ENCODE assay signal across 9 cellular contexts in genomic region chr17:78147315-78147998, GRCh38. TPM values are rescaled to one million over a fixed set of nuclear protein-coding genes. Genes with fewer than 3 reads are reported as not detected.
DNase-seq lines count a peak whose midpoint lies in the region; ATAC-seq and TF ChIP-seq lines count a peak whose summit lies in the region.
"Had no signal": no experiment of that assay in that cellular context is flagged by ENCODE, and none has a peak within 500 bp of the region (broad histone marks: within the 10 kb centered on the region; RNA-seq: fewer than 3 reads in every experiment).

No MANE protein-coding gene starts in this region.

- WGBS in tibial nerve, 2 donors, result 73 to 85% methylated on average over 8 of the region's 8 CpGs

- intact Hi-C loops in upper lobe of right lung (cut with DNase I), result no loop called here

- H3K4me1 ChIP-seq in upper lobe of right lung, result peaks cover 30% of the 10 kb centered on the region
- H3K4me1 ChIP-seq in tibial nerve, result peaks cover 8 to 73% (median 21%) of the 10 kb centered on the region in 4 donors

- no peaks in the 10 kb centered on the region for H3K36me3 Mint-ChIP-seq in activated naive CD4-positive, alpha-beta T cell treated with anti-CD3 and anti-CD28 coated beads, Interleukin-2, amount 50 U/mL, for 72 hours

- H3K27me3 ChIP-seq in upper lobe of right lung (no peaks in the 10 kb centered on the region), tibial nerve (no peaks in the 10 kb centered on the region)

- no peaks in the 10 kb centered on the region for H3K9me3 ChIP-seq in upper lobe of right lung
- H3K9me3 ChIP-seq in tibial nerve, result no peaks in the 10 kb centered on the region

- no peak for TF ChIP-seq POLR2A in tibial nerve (IDR thresholded peaks at IDR 0.05)

- H3K27ac ChIP-seq in upper lobe of right lung, result peak overlapping the region; percentile 11
- peak overlapping the region in 2 of 4 donors; percentile 26 to 46 for H3K27ac ChIP-seq in tibial nerve

- TF ChIP-seq CTCF in upper lobe of right lung (IDR thresholded peaks at IDR 0.05) (no peak), tibial nerve (IDR thresholded peaks at IDR 0.05) (no peak)

- TF ChIP-seq EP300 in tibial nerve (IDR thresholded peaks at IDR 0.05), result no peak

- ATAC-seq in activated naive CD4-positive, alpha-beta T cell treated with anti-CD3 and anti-CD28 coated beads, Interleukin-2, amount 50 U/mL, for 72 hours, result peak; percentile 34 to 63
- ATAC-seq in HG03280 (IDR thresholded peaks at IDR 0.05; ENCODE audit: unreplicated experiment) (peak; percentile 37), esophagus mucosa (peak; percentile 14), upper lobe of right lung (peak; percentile 10), GM19397 (IDR thresholded peaks at IDR 0.05; ENCODE audit: unreplicated experiment) (no peak)

- DNase-seq in activated naive CD4-positive, alpha-beta T cell treated with anti-CD3 and anti-CD28 coated beads, Interleukin-2, amount 50 U/mL, for 72 hours (ENCODE audit: low spot score in 2 of 2), result no peak
- no peak for DNase-seq in activated naive CD4-positive, alpha-beta T cell (lab: John Stamatoyannopoulos, UW)
- peak; percentile 86 for DNase-seq in upper lobe of right lung
- no peak for DNase-seq in tibial nerve (ENCODE audit: low spot score in 2 of 2)
- DNase-seq in hypothalamus (lab: John Stamatoyannopoulos, UW), result no peak

- H3K36me3 ChIP-seq in upper lobe of right lung (no peaks in the 10 kb centered on the region), tibial nerve (no peaks in the 10 kb centered on the region)

- H3K4me3 ChIP-seq in upper lobe of right lung (no peak overlapping the region), tibial nerve (no peak overlapping the region)

- H3K27ac Mint-ChIP-seq in activated naive CD4-positive, alpha-beta T cell treated with anti-CD3 and anti-CD28 coated beads, Interleukin-2, amount 50 U/mL, for 72 hours, result peak overlapping the region; percentile 60 to 65

- no peaks in the 10 kb centered on the region for H3K9me3 Mint-ChIP-seq in activated naive CD4-positive, alpha-beta T cell treated with anti-CD3 and anti-CD28 coated beads, Interleukin-2, amount 50 U/mL, for 72 hours

RNA-seq across cellular contexts. Expression of gene C17orf99, which starts 1.3 kb away (rescaled TPM):
- total RNA-seq in activated naive CD4-positive, alpha-beta T cell treated with anti-CD3 and anti-CD28 coated beads, Interleukin-2, amount 50 U/mL, for 72 hours, result not detected
- total RNA-seq in esophagus mucosa, result 0.44 TPM
- total RNA-seq in upper lobe of right lung, result not detected
- total RNA-seq in tibial nerve, result not detected
- total RNA-seq: NCI-H460 had no signal

RNA-seq across cellular contexts. Expression of gene TMC8, which starts 16.9 kb away (rescaled TPM):
- 100 to 1,000 TPM; 165 to 187 TPM for total RNA-seq in activated naive CD4-positive, alpha-beta T cell treated with anti-CD3 and anti-CD28 coated beads, Interleukin-2, amount 50 U/mL, for 72 hours
- total RNA-seq in esophagus mucosa (2.0 TPM), upper lobe of right lung (26.6 TPM), tibial nerve (10 to 100 TPM in 1 of 4 donors, 1 to 10 TPM in 3; 5.2 to 18.3 (median 6.7) TPM)

RNA-seq across cellular contexts. Expression of gene TMC6, which starts 18.9 kb away (rescaled TPM):
- 100 to 1,000 TPM; 165 to 233 TPM for total RNA-seq in activated naive CD4-positive, alpha-beta T cell treated with anti-CD3 and anti-CD28 coated beads, Interleukin-2, amount 50 U/mL, for 72 hours
- total RNA-seq in esophagus mucosa (50.2 TPM), upper lobe of right lung (176 TPM), tibial nerve (10 to 100 TPM; 43.3 to 94.5 (median 52.2) TPM)

RNA-seq across cellular contexts. Expression of gene SYNGR2, which starts 20.9 kb away (rescaled TPM):
- total RNA-seq in activated naive CD4-positive, alpha-beta T cell treated with anti-CD3 and anti-CD28 coated beads, Interleukin-2, amount 50 U/mL, for 72 hours, result 10 to 100 TPM; 84.0 to 92.7 TPM
- total RNA-seq in esophagus mucosa (73.0 TPM), upper lobe of right lung (206 TPM), tibial nerve (10 to 100 TPM; 40.6 to 70.2 (median 54.1) TPM)

RNA-seq across cellular contexts. Expression of gene TK1, which starts 39.4 kb away (rescaled TPM):
- total RNA-seq in activated naive CD4-positive, alpha-beta T cell treated with anti-CD3 and anti-CD28 coated beads, Interleukin-2, amount 50 U/mL, for 72 hours, result 100 to 1,000 TPM; 129 to 234 TPM
- total RNA-seq in esophagus mucosa (33.3 TPM), upper lobe of right lung (3.3 TPM), tibial nerve (1 to 10 TPM; 1.0 to 6.6 (median 1.6) TPM)
